ENCODE assay signal across 17 cellular contexts in genomic region chrX:22634751-22635150, GRCh38.
"Had no signal": no experiment of that assay in that cellular context is flagged by ENCODE, and none has a peak within 500 bp of the region (broad histone marks: within the 10 kb centered on the region; RNA-seq: fewer than 3 reads in every experiment).

No MANE protein-coding gene starts in this region.

- H3K4me3 ChIP-seq: colonic mucosa, psoas muscle, right lobe of liver had no signal

- H3K4me1 Mint-ChIP-seq: activated CD4-positive, alpha-beta T cell treated with anti-CD3 and anti-CD28 coated beads, Interleukin-2, amount 10 ng/mL, durations not matched to agents 24 days and 14 days; activated naive CD8-positive, alpha-beta T cell treated with anti-CD3 and anti-CD28 coated beads, Interleukin-2, amount 10 ng/mL, durations not matched to agents 7 days and 5 days; memory B cell had no signal

- H3K27ac Mint-ChIP-seq: activated CD4-positive, alpha-beta T cell treated with anti-CD3 and anti-CD28 coated beads, Interleukin-2, amount 10 ng/mL, durations not matched to agents 24 days and 14 days; activated CD8-positive, alpha-beta T cell treated with anti-CD3 and anti-CD28 coated beads, Interleukin-2, amount 10 ng/mL, durations not matched to agents 7 days and 5 days; activated naive CD8-positive, alpha-beta T cell treated with anti-CD3 and anti-CD28 coated beads, Interleukin-2, amount 10 ng/mL, durations not matched to agents 7 days and 5 days; memory B cell had no signal

- DNase-seq: activated CD4-positive, alpha-beta T cell treated with anti-CD3 and anti-CD28 coated beads, Interleukin-2, amount 10 ng/mL, durations not matched to agents 24 days and 14 days; activated CD4-positive, CD25-positive, alpha-beta regulatory T cell; activated CD8-positive, alpha-beta memory T cell treated with anti-CD3 and anti-CD28 coated beads, Interleukin-2, amount 50 U/mL, for 4 hours; activated CD8-positive, alpha-beta T cell treated with anti-CD3 and anti-CD28 coated beads, Interleukin-2, amount 10 ng/mL, durations not matched to agents 7 days and 5 days; activated naive CD8-positive, alpha-beta T cell treated with anti-CD3 and anti-CD28 coated beads, Interleukin-2, amount 10 ng/mL, durations not matched to agents 7 days and 5 days; activated T-cell treated with anti-CD3 and anti-CD28 coated beads, Interleukin-2, amount 50 U/mL, for 48 hours; aorta; colonic mucosa; kidney glomerular epithelial cell; left ventricle myocardium superior; psoas muscle; right lobe of liver; stimulated activated CD4-positive, alpha-beta T cell treated with anti-CD3 and anti-CD28 coated beads, Interleukin-1b, Interleukin-23, amount 100 ng/mL, for 48 hours; SW 1271 had no signal

- H3K9me3 Mint-ChIP-seq: activated CD4-positive, alpha-beta T cell treated with anti-CD3 and anti-CD28 coated beads, Interleukin-2, amount 10 ng/mL, durations not matched to agents 24 days and 14 days; activated naive CD8-positive, alpha-beta T cell treated with anti-CD3 and anti-CD28 coated beads, Interleukin-2, amount 10 ng/mL, durations not matched to agents 7 days and 5 days; memory B cell had no signal

- H3K36me3 ChIP-seq: colonic mucosa, right lobe of liver had no signal

- H3K27ac ChIP-seq: colonic mucosa, psoas muscle, right lobe of liver had no signal

- H3K36me3 Mint-ChIP-seq: activated naive CD8-positive, alpha-beta T cell treated with anti-CD3 and anti-CD28 coated beads, Interleukin-2, amount 10 ng/mL, durations not matched to agents 7 days and 5 days; memory B cell had no signal

- H3K4me3 Mint-ChIP-seq: activated CD4-positive, alpha-beta T cell treated with anti-CD3 and anti-CD28 coated beads, Interleukin-2, amount 10 ng/mL, durations not matched to agents 24 days and 14 days; activated CD8-positive, alpha-beta T cell treated with anti-CD3 and anti-CD28 coated beads, Interleukin-2, amount 10 ng/mL, durations not matched to agents 7 days and 5 days; activated naive CD8-positive, alpha-beta T cell treated with anti-CD3 and anti-CD28 coated beads, Interleukin-2, amount 10 ng/mL, durations not matched to agents 7 days and 5 days; memory B cell had no signal

- H3K27me3 Mint-ChIP-seq: activated CD4-positive, alpha-beta T cell treated with anti-CD3 and anti-CD28 coated beads, Interleukin-2, amount 10 ng/mL, durations not matched to agents 24 days and 14 days; activated naive CD8-positive, alpha-beta T cell treated with anti-CD3 and anti-CD28 coated beads, Interleukin-2, amount 10 ng/mL, durations not matched to agents 7 days and 5 days had no signal

- H3K9me3 ChIP-seq: colonic mucosa, psoas muscle, right lobe of liver had no signal

- H3K27me3 ChIP-seq: colonic mucosa had no signal

- FAIRE-seq: endometrium had no signal

- ATAC-seq: activated CD8-positive, alpha-beta T cell treated with anti-CD3 and anti-CD28 coated beads, Interleukin-2, amount 10 ng/mL, durations not matched to agents 7 days and 5 days; esophagus mucosa; left ventricle myocardium superior; psoas muscle; right lobe of liver had no signal

- H3K4me1 ChIP-seq: colonic mucosa, psoas muscle, right lobe of liver had no signal
